In genomic region chr11:6217722-6218121, GRCh38 we compare ENCODE assay signal across 19 cellular contexts. TPM values are rescaled to one million over a fixed set of nuclear protein-coding genes. Genes with fewer than 3 reads are reported as not detected.
DNase-seq lines count a peak whose midpoint lies in the region; ATAC-seq, FAIRE-seq and TF ChIP-seq lines count a peak whose summit lies in the region.
"Had no signal": no experiment of that assay in that cellular context is flagged by ENCODE, and none has a peak within 500 bp of the region (broad histone marks: within the 10 kb centered on the region; RNA-seq: fewer than 3 reads in every experiment).

No MANE protein-coding gene starts in this region.

- no peaks in the 10 kb centered on the region for H3K9me3 Mint-ChIP-seq in stimulated activated naive CD8-positive, alpha-beta T cell treated with anti-CD3 and anti-CD28 coated beads, Interleukin-15, amount 100 ng/mL, for 72 hours
- no peaks in the 10 kb centered on the region for H3K9me3 Mint-ChIP-seq in endothelial cell (ENCODE audit: unreplicated experiment)
- H3K9me3 Mint-ChIP-seq: CD4-positive, alpha-beta T cell; GM23338 had no signal

- peaks cover 8 to 10% of the 10 kb centered on the region in 2 experiments for H3K4me1 ChIP-seq in neutrophil (ENCODE audit: control insufficient read depth in 1 of 2, insufficient read depth in 1 of 2, low read depth in 1 of 2, low read length in 1 of 2)
- H3K4me1 ChIP-seq: Caco-2 had no signal

- peaks cover 5% of the 10 kb centered on the region for H3K4me1 Mint-ChIP-seq in stimulated activated naive CD8-positive, alpha-beta T cell treated with anti-CD3 and anti-CD28 coated beads, Interleukin-15, amount 100 ng/mL, for 72 hours
- H3K4me1 Mint-ChIP-seq in endothelial cell (ENCODE audit: unreplicated experiment): peaks cover 37% of the 10 kb centered on the region
- H3K4me1 Mint-ChIP-seq: GM23338 had no signal

- H3K27ac ChIP-seq in neutrophil: peak overlapping the region; percentile 47
- H3K27ac ChIP-seq: 22Rv1, A549, C4-2B had no signal

- TF ChIP-seq CTCF in endothelial cell (IDR thresholded peaks at IDR 0.05; ENCODE audit: unreplicated experiment): no peak
- TF ChIP-seq CTCF in neutrophil (IDR thresholded peaks at IDR 0.05): no peak

- FAIRE-seq in HTR-8/SVneo (lab: Jason Lieb, UNC): no peak
- FAIRE-seq: A549, D721Med, G401.6, H54 had no signal

- peaks cover 35% of the 10 kb centered on the region for H3K36me3 Mint-ChIP-seq in endothelial cell (ENCODE audit: low read depth, unreplicated experiment)

- ATAC-seq in stimulated activated naive CD8-positive, alpha-beta T cell treated with anti-CD3 and anti-CD28 coated beads, Interleukin-15, Interleukin-2, amounts not matched to agents 100 U/mL and 50 U/mL, for 24 hours: peak; percentile 43
- no peak for ATAC-seq in stimulated activated naive CD8-positive, alpha-beta T cell treated with anti-CD3 and anti-CD28 coated beads, Interleukin-15, amount 100 ng/mL, for 72 hours
- no peak for ATAC-seq in HG02973 (IDR thresholded peaks at IDR 0.05; ENCODE audit: unreplicated experiment)
- ATAC-seq: A549, GM23338 had no signal

- H3K4me3 Mint-ChIP-seq in stimulated activated naive CD8-positive, alpha-beta T cell treated with anti-CD3 and anti-CD28 coated beads, Interleukin-15, amount 100 ng/mL, for 72 hours: no peak overlapping the region
- peak overlapping the region; percentile 70 for H3K4me3 Mint-ChIP-seq in endothelial cell (ENCODE audit: unreplicated experiment)
- H3K4me3 Mint-ChIP-seq: CD4-positive, alpha-beta T cell; GM23338 had no signal

- H3K4me3 ChIP-seq in neutrophil (ENCODE audit: low read depth in 1 of 2, low read length in 1 of 2): no peak overlapping the region
- H3K4me3 ChIP-seq: A549, GM23338 had no signal

- H3K36me3 ChIP-seq in neutrophil: peaks cover 87% of the 10 kb centered on the region

- H3K9me3 ChIP-seq in neutrophil: no peaks in the 10 kb centered on the region
- H3K9me3 ChIP-seq: A549, Caco-2 had no signal

- no peaks in the 10 kb centered on the region for H3K27me3 ChIP-seq in neutrophil

- no peaks in the 10 kb centered on the region for H3K27me3 Mint-ChIP-seq in stimulated activated naive CD8-positive, alpha-beta T cell treated with anti-CD3 and anti-CD28 coated beads, Interleukin-15, amount 100 ng/mL, for 72 hours
- peaks cover 10% of the 10 kb centered on the region for H3K27me3 Mint-ChIP-seq in endothelial cell (ENCODE audit: unreplicated experiment)
- H3K27me3 Mint-ChIP-seq: CD4-positive, alpha-beta T cell had no signal

- DNase-seq in stimulated activated naive CD8-positive, alpha-beta T cell treated with anti-CD3 and anti-CD28 coated beads, Interleukin-15, Interleukin-2, amounts not matched to agents 100 U/mL and 50 U/mL, for 24 hours: no peak
- DNase-seq in stimulated activated naive CD8-positive, alpha-beta T cell treated with anti-CD3 and anti-CD28 coated beads, Interleukin-15, amount 100 ng/mL, for 72 hours: no peak
- no peak for DNase-seq in endothelial cell (ENCODE audit: low spot score)
- no peak for DNase-seq in amniotic stem cell (lab: John Stamatoyannopoulos, UW)
- DNase-seq in HTR-8/SVneo (ENCODE audit: insufficient read length, low spot score): no peak
- DNase-seq: AML-193; Caco-2; CD4-positive, alpha-beta T cell; HCEC 1CT had no signal

- H3K27ac Mint-ChIP-seq in stimulated activated naive CD8-positive, alpha-beta T cell treated with anti-CD3 and anti-CD28 coated beads, Interleukin-15, amount 100 ng/mL, for 72 hours: peak overlapping the region in 1 of 2 donors; percentile 75
- peak overlapping the region; percentile 57 for H3K27ac Mint-ChIP-seq in endothelial cell (ENCODE audit: unreplicated experiment)
- H3K27ac Mint-ChIP-seq: CD4-positive, alpha-beta T cell; GM23338 had no signal

RNA-seq across cellular contexts. Expression of gene C11orf42, which starts 12.4 kb away (rescaled TPM):
- total RNA-seq in endothelial cell (ENCODE audit: unreplicated experiment): not detected
- total RNA-seq: Caco-2; CD4-positive, alpha-beta T cell; GM23338; HT-29 had no signal

RNA-seq across cellular contexts. Expression of gene FHIP1B, which starts 16.7 kb away (rescaled TPM):
- 29.3 TPM for total RNA-seq in endothelial cell (ENCODE audit: unreplicated experiment)

RNA-seq across cellular contexts. Expression of gene OR52W1, which starts 18.7 kb away (rescaled TPM):
- not detected for total RNA-seq in endothelial cell (ENCODE audit: unreplicated experiment)
- total RNA-seq: Caco-2; CD4-positive, alpha-beta T cell; GM23338; HT-29 had no signal

RNA-seq across cellular contexts. Expression of gene CNGA4, which starts 21.2 kb away (rescaled TPM):
- not detected for total RNA-seq in endothelial cell (ENCODE audit: unreplicated experiment)
- total RNA-seq: Caco-2, GM23338, HT-29 had no signal

RNA-seq across cellular contexts. Expression of gene CCKBR, which starts 41.9 kb away (rescaled TPM):
- total RNA-seq in endothelial cell (ENCODE audit: unreplicated experiment): 0.64 TPM
- total RNA-seq: CD4-positive, alpha-beta T cell; HT-29 had no signal
